Comparison of ENCODE assay signal across 4 cellular contexts in the genomic region with DNA sequence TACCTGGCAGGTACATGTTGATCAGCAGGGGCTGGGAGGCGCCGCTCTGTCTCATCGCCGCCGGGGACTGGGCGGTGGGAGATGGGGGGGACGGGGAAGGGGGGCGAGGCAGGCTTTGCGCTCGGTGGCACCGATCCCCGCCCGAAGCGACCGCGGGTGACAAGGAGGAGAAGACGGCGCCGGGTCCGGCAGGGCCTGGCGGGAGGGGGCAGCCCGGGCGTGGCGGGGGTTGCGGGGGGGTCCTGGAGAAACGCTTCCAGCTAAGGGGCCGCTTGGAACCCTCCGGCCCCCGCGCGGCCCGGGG.
A peak's percentile ranks its signal among the peaks of the same experiment; 100 is the strongest.
TF ChIP-seq lines count a peak whose summit lies in the region.

A gene (minus strand): TSS at position 164 of the 304 bp plus-strand sequence. CDS start 109 bp downstream, at position 55.

TF ChIP-seq in SK-N-SH, 30 proteins besides CTCF, POLR2A, EP300 and RAD21:
- TF ChIP-seq JUND (IDR thresholded peaks at IDR 0.05) = no peak
- 0 out of 2 replicates have a peak, but pooled peaks have one; percentile 57 for TF ChIP-seq EZH2phosphoT487 (IDR thresholded peaks at IDR 0.05; ENCODE audit: borderline replicate concordance, low read depth)

TF ChIP-seq in SK-N-SH treated with all-trans-retinoic acid at 6 μM for 48 hours, 23 proteins besides CTCF, POLR2A, EP300 and RAD21 (continues in another document):
- TF ChIP-seq ESRRG (CRISPR knock-in tag; IDR thresholded peaks at IDR 0.05) = no peak
- TF ChIP-seq, protein P1, sequence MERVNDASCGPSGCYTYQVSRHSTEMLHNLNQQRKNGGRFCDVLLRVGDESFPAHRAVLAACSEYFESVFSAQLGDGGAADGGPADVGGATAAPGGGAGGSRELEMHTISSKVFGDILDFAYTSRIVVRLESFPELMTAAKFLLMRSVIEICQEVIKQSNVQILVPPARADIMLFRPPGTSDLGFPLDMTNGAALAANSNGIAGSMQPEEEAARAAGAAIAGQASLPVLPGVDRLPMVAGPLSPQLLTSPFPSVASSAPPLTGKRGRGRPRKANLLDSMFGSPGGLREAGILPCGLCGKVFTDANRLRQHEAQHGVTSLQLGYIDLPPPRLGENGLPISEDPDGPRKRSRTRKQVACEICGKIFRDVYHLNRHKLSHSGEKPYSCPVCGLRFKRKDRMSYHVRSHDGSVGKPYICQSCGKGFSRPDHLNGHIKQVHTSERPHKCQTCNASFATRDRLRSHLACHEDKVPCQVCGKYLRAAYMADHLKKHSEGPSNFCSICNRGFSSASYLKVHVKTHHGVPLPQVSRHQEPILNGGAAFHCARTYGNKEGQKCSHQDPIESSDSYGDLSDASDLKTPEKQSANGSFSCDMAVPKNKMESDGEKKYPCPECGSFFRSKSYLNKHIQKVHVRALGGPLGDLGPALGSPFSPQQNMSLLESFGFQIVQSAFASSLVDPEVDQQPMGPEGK (CRISPR knock-in tag; IDR thresholded peaks at IDR 0.05; ENCODE audit: borderline replicate concordance) = no peak
- TF ChIP-seq TOX (CRISPR knock-in tag; IDR thresholded peaks at IDR 0.05; ENCODE audit: borderline replicate concordance) = no peak
- TF ChIP-seq ZNF8 (CRISPR knock-in tag; IDR thresholded peaks at IDR 0.05) = no peak
- TF ChIP-seq ARNTL (CRISPR knock-in tag; IDR thresholded peaks at IDR 0.05; ENCODE audit: borderline replicate concordance, low read depth) = no peak
- TF ChIP-seq, protein P2, sequence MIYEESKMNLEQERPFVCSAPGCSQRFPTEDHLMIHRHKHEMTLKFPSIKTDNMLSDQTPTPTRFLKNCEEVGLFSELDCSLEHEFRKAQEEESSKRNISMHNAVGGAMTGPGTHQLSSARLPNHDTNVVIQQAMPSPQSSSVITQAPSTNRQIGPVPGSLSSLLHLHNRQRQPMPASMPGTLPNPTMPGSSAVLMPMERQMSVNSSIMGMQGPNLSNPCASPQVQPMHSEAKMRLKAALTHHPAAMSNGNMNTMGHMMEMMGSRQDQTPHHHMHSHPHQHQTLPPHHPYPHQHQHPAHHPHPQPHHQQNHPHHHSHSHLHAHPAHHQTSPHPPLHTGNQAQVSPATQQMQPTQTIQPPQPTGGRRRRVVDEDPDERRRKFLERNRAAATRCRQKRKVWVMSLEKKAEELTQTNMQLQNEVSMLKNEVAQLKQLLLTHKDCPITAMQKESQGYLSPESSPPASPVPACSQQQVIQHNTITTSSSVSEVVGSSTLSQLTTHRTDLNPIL (CRISPR knock-in tag; IDR thresholded peaks at IDR 0.05; ENCODE audit: low read depth) = no peak
- no peak for TF ChIP-seq ZC3H10 (CRISPR knock-in tag; IDR thresholded peaks at IDR 0.05)
- TF ChIP-seq, protein P3, sequence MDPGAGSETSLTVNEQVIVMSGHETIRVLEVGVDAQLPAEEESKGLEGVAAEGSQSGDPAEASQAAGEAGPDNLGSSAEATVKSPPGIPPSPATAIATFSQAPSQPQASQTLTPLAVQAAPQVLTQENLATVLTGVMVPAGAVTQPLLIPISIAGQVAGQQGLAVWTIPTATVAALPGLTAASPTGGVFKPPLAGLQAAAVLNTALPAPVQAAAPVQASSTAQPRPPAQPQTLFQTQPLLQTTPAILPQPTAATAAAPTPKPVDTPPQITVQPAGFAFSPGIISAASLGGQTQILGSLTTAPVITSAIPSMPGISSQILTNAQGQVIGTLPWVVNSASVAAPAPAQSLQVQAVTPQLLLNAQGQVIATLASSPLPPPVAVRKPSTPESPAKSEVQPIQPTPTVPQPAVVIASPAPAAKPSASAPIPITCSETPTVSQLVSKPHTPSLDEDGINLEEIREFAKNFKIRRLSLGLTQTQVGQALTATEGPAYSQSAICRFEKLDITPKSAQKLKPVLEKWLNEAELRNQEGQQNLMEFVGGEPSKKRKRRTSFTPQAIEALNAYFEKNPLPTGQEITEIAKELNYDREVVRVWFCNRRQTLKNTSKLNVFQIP (CRISPR knock-in tag; IDR thresholded peaks at IDR 0.05; ENCODE audit: borderline replicate concordance, low read depth) = no peak
- no peak for TF ChIP-seq CSDC2 (CRISPR knock-in tag; IDR thresholded peaks at IDR 0.05)
- TF ChIP-seq ISL1 (CRISPR knock-in tag; IDR thresholded peaks at IDR 0.05) = no peak
- no peak for TF ChIP-seq ZFP30 (CRISPR knock-in tag; IDR thresholded peaks at IDR 0.05)
- no peak for TF ChIP-seq OSR1 (CRISPR knock-in tag; IDR thresholded peaks at IDR 0.05)
- TF ChIP-seq RARB (CRISPR knock-in tag; IDR thresholded peaks at IDR 0.05) = no peak
- TF ChIP-seq BACH2 (CRISPR knock-in tag; IDR thresholded peaks at IDR 0.05; ENCODE audit: borderline replicate concordance) = no peak
- no peak for TF ChIP-seq GLIS3 (CRISPR knock-in tag; IDR thresholded peaks at IDR 0.05)
- TF ChIP-seq ZNF565 (CRISPR knock-in tag; conservative IDR thresholded peaks at IDR 0.05; ENCODE audit: low read depth) = no peak
- TF ChIP-seq PPARA (CRISPR knock-in tag; IDR thresholded peaks at IDR 0.05; ENCODE audit: borderline replicate concordance) = no peak

TF ChIP-seq in H1, 55 proteins besides CTCF, POLR2A, EP300 and RAD21:
- TF ChIP-seq, protein P4, sequence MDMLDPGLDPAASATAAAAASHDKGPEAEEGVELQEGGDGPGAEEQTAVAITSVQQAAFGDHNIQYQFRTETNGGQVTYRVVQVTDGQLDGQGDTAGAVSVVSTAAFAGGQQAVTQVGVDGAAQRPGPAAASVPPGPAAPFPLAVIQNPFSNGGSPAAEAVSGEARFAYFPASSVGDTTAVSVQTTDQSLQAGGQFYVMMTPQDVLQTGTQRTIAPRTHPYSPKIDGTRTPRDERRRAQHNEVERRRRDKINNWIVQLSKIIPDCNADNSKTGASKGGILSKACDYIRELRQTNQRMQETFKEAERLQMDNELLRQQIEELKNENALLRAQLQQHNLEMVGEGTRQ (IDR thresholded peaks at IDR 0.05; ENCODE audit: low read length) = no peak
- TF ChIP-seq ASH2L (IDR thresholded peaks at IDR 0.05; ENCODE audit: low read length) = no peak
- no peak for TF ChIP-seq MAFK (IDR thresholded peaks at IDR 0.05; ENCODE audit: low read depth, low read length)
TF ChIP-seq in H1: peak in this region for 0.

TF ChIP-seq in GM12891, 5 proteins besides CTCF, POLR2A, EP300 and RAD21:
- TF ChIP-seq POLR2AphosphoS5 (IDR thresholded peaks at IDR 0.05; ENCODE audit: low read depth, low read length) = no peak
- TF ChIP-seq TAF1 (IDR thresholded peaks at IDR 0.05; ENCODE audit: low read depth, low read length) = no peak
- TF ChIP-seq SPI1 (IDR thresholded peaks at IDR 0.05; ENCODE audit: low read depth, low read length) = no peak
- no peak for TF ChIP-seq PAX5 (IDR thresholded peaks at IDR 0.05; ENCODE audit: insufficient read depth, low read length, severe bottlenecking)
- no peak for TF ChIP-seq POU2F2 (IDR thresholded peaks at IDR 0.05; ENCODE audit: low read depth, low read length)
